ENCODE assay signal across 14 cellular contexts in the genomic region with DNA sequence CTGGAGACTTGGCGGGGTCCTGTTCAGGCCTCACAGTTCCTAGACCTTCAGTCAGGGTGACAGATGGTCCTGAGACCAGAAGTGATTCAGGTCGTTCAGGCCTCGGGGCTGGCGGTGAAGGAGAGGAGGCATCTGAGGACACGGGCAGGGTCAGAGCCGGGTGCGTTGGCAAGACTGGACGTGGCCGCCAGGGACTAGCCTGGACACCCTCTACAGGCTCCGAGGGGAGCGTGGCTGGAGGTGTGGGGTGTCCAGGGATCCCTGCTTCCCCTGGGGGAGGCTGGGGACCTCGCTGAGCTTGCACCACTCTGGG.
DNase-seq lines count a peak whose midpoint lies in the region; ATAC-seq and TF ChIP-seq lines count a peak whose summit lies in the region.
"Had no signal": no experiment of that assay in that cellular context is flagged by ENCODE, and none has a peak within 500 bp of the region (broad histone marks: within the 10 kb centered on the region; RNA-seq: fewer than 3 reads in every experiment).

No MANE protein-coding gene starts in this region.

- DNase-seq in DMS153 (lab: John Stamatoyannopoulos, UW) (peak; percentile 62), DMS153 treated with DMSO at 0.1 percent for 48 hours (lab: John Stamatoyannopoulos, UW; ENCODE audit: unreplicated experiment) (no peak), NCI-H69 (lab: John Stamatoyannopoulos, UW) (peak; percentile 69), cerebellum (ENCODE audit: low spot score) (peak; percentile 14), retina (peak; percentile 57), T1000 (lab: John Stamatoyannopoulos, UW) (no peak), GM10266 (ENCODE audit: extremely low spot score) (no peak)
- DNase-seq: 8988T; CD4-positive, alpha-beta memory T cell; DMS79; GF-D8; H9 had no signal

- TF ChIP-seq CTCF in GM10266 (IDR thresholded peaks at IDR 0.05; ENCODE audit: control insufficient read depth, insufficient read depth, low read depth, missing control alignments): no peak

- ATAC-seq in activated CD4-positive, CD25-positive, alpha-beta regulatory T cell treated with anti-CD3 and anti-CD28 coated beads, Interleukin-2, amount 50 U/mL, for 24 hours: no peak
- ATAC-seq: GM12878 had no signal

Comparison
In these comparisons a context has a peak if more than half of its experiments do, and no peak if none do; other contexts are left out.
1. DNase-seq: peak in DMS153 (single experiment), NCI-H69 (single experiment), cerebellum (single experiment) and retina (single experiment); none in DMS153 treated with DMSO at 0.1 percent for 48 hours (single experiment), T1000 (single experiment) and GM10266 (single experiment).